ENCODE assay signal across 8 cellular contexts in genomic region chr17:19004601-19005441, GRCh38. TPM values are rescaled to one million over a fixed set of nuclear protein-coding genes. Genes with fewer than 3 reads are reported as not detected.
DNase-seq lines count a peak whose midpoint lies in the region; ATAC-seq and TF ChIP-seq lines count a peak whose summit lies in the region.

Gene FAM83G, minus strand, starts transcription at chr17:19004764. Its CDS starts 723 bp downstream, at chr17:19004041.

- peak within 1 kb of the TSS; percentile 43 to 93 (median 85) for H3K27ac ChIP-seq in skin epidermis

- peaks cover 12% of the 10 kb centered on the region for H3K4me1 Mint-ChIP-seq in CD14-positive monocyte

- peaks cover 4% of the 10 kb centered on the region for H3K9me3 ChIP-seq in adipocyte (ENCODE audit: control insufficient read depth, low read length)

- peak within 1 kb of the TSS; percentile 80 for H3K9ac ChIP-seq in adipocyte (ENCODE audit: low read length)

- intact Hi-C loops in CD14-positive monocyte (cut with micrococcal nuclease), result loop anchor here in 1 of 2 donors (10.0 kb wide), 1 partner anchor 50 kb away; the partner anchor contains the start of gene SLC5A10

- peaks cover 0 to 12% (median 2%) of the 10 kb centered on the region in 7 donors for H3K9me3 Mint-ChIP-seq in CD14-positive monocyte

- H3K4me3 ChIP-seq in adipocyte (ENCODE audit: low read length) (peak within 1 kb of the TSS; percentile 81), skin epidermis (peak within 1 kb of the TSS; percentile 35 to 66 (median 54))

- peak within 1 kb of the TSS; percentile 88 to 94 for H3K4me3 Mint-ChIP-seq in CD14-positive monocyte

- H3K36me3 ChIP-seq in adipocyte (ENCODE audit: control insufficient read depth, insufficient read depth, low read length, severe bottlenecking), result no peaks in the 10 kb centered on the region

- peaks cover 22 to 53% (median 38%) of the 10 kb centered on the region in 3 donors for H3K27me3 Mint-ChIP-seq in CD14-positive monocyte (ENCODE audit: low read depth in 3 of 3)

- ATAC-seq in GM19438 (IDR thresholded peaks at IDR 0.05; ENCODE audit: low read depth, unreplicated experiment), result peak; percentile 62

- H3K4me1 ChIP-seq in adipocyte (ENCODE audit: control insufficient read depth, insufficient read depth, low read length), result peaks cover 12% of the 10 kb centered on the region

- peak within 1 kb of the TSS in 6 of 7 donors; percentile 35 to 92 (median 71) for H3K27ac Mint-ChIP-seq in CD14-positive monocyte

- H3K27me3 ChIP-seq in adipocyte (replicated peaks; ENCODE audit: control insufficient read depth, insufficient read depth, low read length), result no peaks in the 10 kb centered on the region

- no peak for TF ChIP-seq CTCF in CD14-positive monocyte (IDR thresholded peaks at IDR 0.05)

- H3K36me3 Mint-ChIP-seq in CD14-positive monocyte, result peaks cover 0 to 3% of the 10 kb centered on the region in 2 donors

- DNase-seq in CD14-positive monocyte (ENCODE audit: low spot score), result peak; percentile 89
- peak; percentile 82 for DNase-seq in HT1080 (ENCODE audit: low read depth)
- DNase-seq in T follicular helper cell (ENCODE audit: low read depth), result peak; percentile 82
- DNase-seq in adipocyte (ENCODE audit: low read depth), result peak; percentile 82
- DNase-seq in hepatic stellate cell (ENCODE audit: low spot score), result peak; percentile 80
- DNase-seq in foreskin melanocyte, result no peak

RNA-seq across cellular contexts. Expression of gene FAM83G, which starts in this region (rescaled TPM):
- under 1 TPM; 0.04 to 0.08 TPM for polyA plus RNA-seq in CD14-positive monocyte
- total RNA-seq in HT1080 (2014; rRNA removed; shearing (Covaris generic)), result 20.2 and 21.0 TPM in 2 replicates
- polyA plus RNA-seq in HT1080 (2015; cell fraction: cytosol; rRNA removed), result 14.7 and 15.5 TPM in 2 replicates
- polyA plus RNA-seq in HT1080 (2015; cell fraction: nucleus; rRNA removed), result 34.1 and 36.8 TPM in 2 replicates

Comparison
In these comparisons a context has a peak if more than half of its experiments do, and no peak if none do; other contexts are left out.
1. Peak in DNase-seq in CD14-positive monocyte; RNA of the gene not detected or under 1 TPM.